ENCODE assay signal across 9 cellular contexts in the genomic region with DNA sequence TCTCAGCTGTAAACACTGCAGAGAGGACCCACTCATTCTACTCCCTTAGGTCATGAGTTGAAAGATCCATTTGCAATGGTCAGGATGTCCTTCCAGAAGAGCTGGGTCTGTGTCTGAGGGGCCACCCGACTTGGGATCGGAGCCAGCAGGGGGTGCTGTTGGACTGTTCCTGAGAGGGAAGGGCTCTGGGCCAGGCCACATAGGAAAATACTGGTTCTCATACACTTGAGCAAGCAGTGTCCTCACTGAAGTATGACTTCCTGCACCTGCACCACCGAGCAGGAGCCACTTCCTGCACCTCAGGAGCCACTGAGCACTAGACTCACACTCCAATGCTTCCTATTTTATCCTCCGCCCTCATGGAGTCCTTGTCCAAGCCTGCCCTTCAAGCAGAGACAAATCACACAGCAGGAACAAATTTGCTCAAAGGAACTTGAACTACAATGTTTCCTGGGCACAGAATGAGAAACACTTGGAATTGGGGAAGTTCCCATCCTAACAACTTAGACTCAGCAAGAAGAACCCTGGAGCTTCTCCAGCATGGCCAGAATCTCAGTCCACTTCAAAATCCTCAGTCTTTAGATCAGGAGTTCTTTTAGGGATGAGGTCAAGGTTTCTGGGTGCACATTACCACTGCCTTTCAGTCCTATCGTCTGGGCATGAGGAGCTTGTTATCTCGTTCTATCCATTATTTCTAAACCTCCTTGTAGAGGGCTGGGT. TPM values are rescaled to one million over a fixed set of nuclear protein-coding genes. Genes with fewer than 3 reads are reported as not detected.
DNase-seq lines count a peak whose midpoint lies in the region; ATAC-seq and TF ChIP-seq lines count a peak whose summit lies in the region.
"Had no signal": no experiment of that assay in that cellular context is flagged by ENCODE, and none has a peak within 500 bp of the region (broad histone marks: within the 10 kb centered on the region; RNA-seq: fewer than 3 reads in every experiment).

No MANE protein-coding gene starts in this region.

- ATAC-seq in HG03175 (IDR thresholded peaks at IDR 0.05; ENCODE audit: unreplicated experiment), result peak; percentile 76
- peak; percentile 78 for ATAC-seq in effector memory CD8-positive, alpha-beta T cell (replicated peaks)
- ATAC-seq in naive B cell (ENCODE audit: low read depth in 2 of 2), result peak; percentile 97 to 98

- peak overlapping the region in 7 of 11 experiments; percentile 14 to 49 (median 35); a peak in 10 of 22 replicates for H3K9ac ChIP-seq in BLaER1 treated with 17β-estradiol and CSF1 and Interleukin-3, amounts not matched to agents 10 nM and 100 nM

- H4K20me1 ChIP-seq in BLaER1 treated with 17β-estradiol and CSF1 and Interleukin-3, amounts not matched to agents 10 nM and 100 nM, result 0 out of 22 replicates have a peak, but pooled peaks cover 0 to 3% (median 0%) of the 10 kb centered on the region in 11 experiments

- H3K4me1 ChIP-seq in BLaER1 treated with 17β-estradiol and CSF1 and Interleukin-3, amounts not matched to agents 10 nM and 100 nM, result peaks cover 29 to 68% (median 58%) of the 10 kb centered on the region in 10 experiments

- H3K4me3 Mint-ChIP-seq in effector memory CD8-positive, alpha-beta T cell, result peak overlapping the region in 1 of 2 donors; percentile 36
- peak overlapping the region; percentile 8 to 75 (median 64) for H3K4me3 Mint-ChIP-seq in naive B cell

- no peaks in the 10 kb centered on the region for H3K36me3 ChIP-seq in BLaER1 treated with 17β-estradiol and CSF1 and Interleukin-3, amounts not matched to agents 10 nM and 100 nM

- no peaks in the 10 kb centered on the region for H3K36me3 Mint-ChIP-seq in effector memory CD8-positive, alpha-beta T cell (ENCODE audit: insufficient read depth)
- H3K36me3 Mint-ChIP-seq in naive B cell, result no peaks in the 10 kb centered on the region

- DNase-seq in NCI-H526 treated with DMSO at 0.1 percent for 48 hours (lab: John Stamatoyannopoulos, UW) (peak; percentile 38), naive B cell (peak; percentile 79)
- peak; percentile 63 to 78 for DNase-seq in activated CD4-positive, alpha-beta T cell treated with anti-CD3 and anti-CD28 coated beads, Interleukin-2, amount 50 U/mL, for 24 hours (ENCODE audit: low read depth in 1 of 2, low spot score in 1 of 2)
- DNase-seq in effector memory CD8-positive, alpha-beta T cell, result peak; percentile 61 to 76 (median 71)
- peak; percentile 20 to 70 (median 54) for DNase-seq in stimulated activated naive CD4-positive, alpha-beta T cell (lab: John Stamatoyannopoulos, UW)

- TF ChIP-seq POLR2A in GM19099 (IDR thresholded peaks at IDR 0.05; ENCODE audit: extremely low read depth, insufficient read length, low read depth), result peak; percentile 29

- peak overlapping the region in 8 of 11 experiments; percentile 40 to 74 (median 64); a peak in 16 of 22 replicates for H3K27ac ChIP-seq in BLaER1 treated with 17β-estradiol and CSF1 and Interleukin-3, amounts not matched to agents 10 nM and 100 nM
- H3K27ac ChIP-seq: SK-N-MC had no signal

- peak overlapping the region; percentile 14 to 77 (median 68) for H3K4me2 ChIP-seq in BLaER1 treated with 17β-estradiol and CSF1 and Interleukin-3, amounts not matched to agents 10 nM and 100 nM

- peaks cover 0 to 6% (median 0%) of the 10 kb centered on the region in 11 experiments; a peak in 2 of 22 replicates for H3K9me3 ChIP-seq in BLaER1 treated with 17β-estradiol and CSF1 and Interleukin-3, amounts not matched to agents 10 nM and 100 nM (replicated peaks in 1 of 11)

- H3K27me3 Mint-ChIP-seq in effector memory CD8-positive, alpha-beta T cell, result peaks cover 5 to 13% of the 10 kb centered on the region in 2 donors
- no peaks in the 10 kb centered on the region for H3K27me3 Mint-ChIP-seq in naive B cell

- H3K9me3 Mint-ChIP-seq in effector memory CD8-positive, alpha-beta T cell, result no peaks in the 10 kb centered on the region
- no peaks in the 10 kb centered on the region for H3K9me3 Mint-ChIP-seq in naive B cell

- H3K4me1 Mint-ChIP-seq in effector memory CD8-positive, alpha-beta T cell (ENCODE audit: low read depth in 2 of 2), result peaks cover 7 to 23% of the 10 kb centered on the region in 2 donors
- H3K4me1 Mint-ChIP-seq in naive B cell, result peaks cover 42 to 67% (median 59%) of the 10 kb centered on the region in 3 donors

- H3K27ac Mint-ChIP-seq in effector memory CD8-positive, alpha-beta T cell, result peak overlapping the region in 1 of 2 donors; percentile 80
- peak overlapping the region; percentile 41 to 96 (median 68) for H3K27ac Mint-ChIP-seq in naive B cell

- no peaks in the 10 kb centered on the region for H3K27me3 ChIP-seq in BLaER1 treated with 17β-estradiol and CSF1 and Interleukin-3, amounts not matched to agents 10 nM and 100 nM

- H3K4me3 ChIP-seq in BLaER1 treated with 17β-estradiol and CSF1 and Interleukin-3, amounts not matched to agents 10 nM and 100 nM, result 0 out of 20 replicates have a peak overlapping the region, but pooled peaks of 1 of the 10 experiments have one; percentile 6
- H3K4me3 ChIP-seq: SK-N-MC had no signal

RNA-seq across cellular contexts. Expression of a gene that starts 36.6 kb away (rescaled TPM):
- polyA plus RNA-seq in naive B cell (ENCODE audit: low read depth in 6 of 6), result 10 to 100 TPM in 2 of 6 donors, 1 to 10 TPM in 4; 1.2 to 23.1 (median 5.9) TPM
